In genomic region chr22:40342521-40342920, GRCh38 we compare ENCODE assay signal across 22 cellular contexts. TPM values are rescaled to one million over a fixed set of nuclear protein-coding genes. Genes with fewer than 3 reads are reported as not detected.
DNase-seq lines count a peak whose midpoint lies in the region; ATAC-seq and TF ChIP-seq lines count a peak whose summit lies in the region.
"Had no signal": no experiment of that assay in that cellular context is flagged by ENCODE, and none has a peak within 500 bp of the region (broad histone marks: within the 10 kb centered on the region; RNA-seq: fewer than 3 reads in every experiment).

No MANE protein-coding gene starts in this region.

- no peak overlapping the region for H3K4me3 ChIP-seq in CD4-positive, CD25-positive, alpha-beta regulatory T cell (ENCODE audit: low read depth, low read length)
- no peak overlapping the region for H3K4me3 ChIP-seq in gastroesophageal sphincter
- H3K4me3 ChIP-seq: body of pancreas had no signal

- CTCF ChIA-PET in activated CD4-positive, alpha-beta memory T cell treated with anti-CD3 and anti-CD28 coated beads, Interleukin-2, amount 10 ng/mL, durations not matched to agents 7 days and 5 days (lab: Charles Lee) = interaction anchor here (1.0 kb wide), 1 partner anchor 298 kb away, joined by 3 read pairs; no protein-coding TSS in a partner anchor

- H3K9me3 ChIP-seq in CD4-positive, CD25-positive, alpha-beta regulatory T cell (ENCODE audit: control insufficient read depth in 2 of 2, low read length in 2 of 2) = no peaks in the 10 kb centered on the region
- H3K9me3 ChIP-seq in gastroesophageal sphincter = no peaks in the 10 kb centered on the region
- H3K9me3 ChIP-seq: body of pancreas, neutrophil had no signal

- H3K4me3 Mint-ChIP-seq in T-helper 1 cell treated with Interleukin-12 subunit alpha and Interleukin-12 subunit beta and Interleukin-4 antibody, amounts not matched to agents 30 μg/mL and 1 μg/mL, for 36 hours = peak overlapping the region; percentile 23
- H3K4me3 Mint-ChIP-seq in CD4-positive, CD25-positive, alpha-beta regulatory T cell = peak overlapping the region; percentile 19 to 87 (median 63)
- no peak overlapping the region for H3K4me3 Mint-ChIP-seq in activated CD4-positive, alpha-beta memory T cell treated with anti-CD3 and anti-CD28 coated beads, Interleukin-2, amount 10 ng/mL, durations not matched to agents 7 days and 5 days
- peak overlapping the region in 8 of 10 donors; percentile 24 to 77 (median 56) for H3K4me3 Mint-ChIP-seq in naive thymus-derived CD8-positive, alpha-beta T cell

- peaks cover 38% of the 10 kb centered on the region for H3K4me1 Mint-ChIP-seq in T-helper 1 cell treated with Interleukin-12 subunit alpha and Interleukin-12 subunit beta and Interleukin-4 antibody, amounts not matched to agents 30 μg/mL and 1 μg/mL, for 36 hours (ENCODE audit: low read depth)
- peaks cover 30 to 72% (median 48%) of the 10 kb centered on the region in 4 donors for H3K4me1 Mint-ChIP-seq in CD4-positive, CD25-positive, alpha-beta regulatory T cell
- peaks cover 55% of the 10 kb centered on the region for H3K4me1 Mint-ChIP-seq in activated CD4-positive, alpha-beta memory T cell treated with anti-CD3 and anti-CD28 coated beads, Interleukin-2, amount 10 ng/mL, durations not matched to agents 7 days and 5 days
- H3K4me1 Mint-ChIP-seq in naive thymus-derived CD8-positive, alpha-beta T cell = peaks cover 39 to 68% (median 59%) of the 10 kb centered on the region in 4 donors

- H3K27me3 ChIP-seq in CD4-positive, CD25-positive, alpha-beta regulatory T cell (ENCODE audit: control insufficient read depth, insufficient read depth, low read length) = no peaks in the 10 kb centered on the region
- no peaks in the 10 kb centered on the region for H3K27me3 ChIP-seq in gastroesophageal sphincter
- H3K27me3 ChIP-seq: body of pancreas, neutrophil had no signal

- no peaks in the 10 kb centered on the region for H3K9me3 Mint-ChIP-seq in T-helper 1 cell treated with Interleukin-12 subunit alpha and Interleukin-12 subunit beta and Interleukin-4 antibody, amounts not matched to agents 30 μg/mL and 1 μg/mL, for 36 hours
- no peaks in the 10 kb centered on the region for H3K9me3 Mint-ChIP-seq in CD4-positive, CD25-positive, alpha-beta regulatory T cell
- no peaks in the 10 kb centered on the region for H3K9me3 Mint-ChIP-seq in activated CD4-positive, alpha-beta memory T cell treated with anti-CD3 and anti-CD28 coated beads, Interleukin-2, amount 10 ng/mL, durations not matched to agents 7 days and 5 days
- H3K9me3 Mint-ChIP-seq in naive thymus-derived CD8-positive, alpha-beta T cell = no peaks in the 10 kb centered on the region

- no peaks in the 10 kb centered on the region for H3K27me3 Mint-ChIP-seq in T-helper 1 cell treated with Interleukin-12 subunit alpha and Interleukin-12 subunit beta and Interleukin-4 antibody, amounts not matched to agents 30 μg/mL and 1 μg/mL, for 36 hours (ENCODE audit: low read depth)
- no peaks in the 10 kb centered on the region for H3K27me3 Mint-ChIP-seq in CD4-positive, CD25-positive, alpha-beta regulatory T cell
- no peaks in the 10 kb centered on the region for H3K27me3 Mint-ChIP-seq in activated CD4-positive, alpha-beta memory T cell treated with anti-CD3 and anti-CD28 coated beads, Interleukin-2, amount 10 ng/mL, durations not matched to agents 7 days and 5 days
- no peaks in the 10 kb centered on the region for H3K27me3 Mint-ChIP-seq in naive thymus-derived CD8-positive, alpha-beta T cell

- TF ChIP-seq CTCF in gastroesophageal sphincter (IDR thresholded peaks at IDR 0.05) = no peak

- TF ChIP-seq POLR2A in gastroesophageal sphincter (IDR thresholded peaks at IDR 0.05) = no peak

- H3K36me3 Mint-ChIP-seq in T-helper 1 cell treated with Interleukin-12 subunit alpha and Interleukin-12 subunit beta and Interleukin-4 antibody, amounts not matched to agents 30 μg/mL and 1 μg/mL, for 36 hours (ENCODE audit: low read depth) = peaks cover 22% of the 10 kb centered on the region
- peaks cover 6% of the 10 kb centered on the region for H3K36me3 Mint-ChIP-seq in CD4-positive, CD25-positive, alpha-beta regulatory T cell
- H3K36me3 Mint-ChIP-seq in activated CD4-positive, alpha-beta memory T cell treated with anti-CD3 and anti-CD28 coated beads, Interleukin-2, amount 10 ng/mL, durations not matched to agents 7 days and 5 days (ENCODE audit: low read depth) = peaks cover 17% of the 10 kb centered on the region
- H3K36me3 Mint-ChIP-seq in naive thymus-derived CD8-positive, alpha-beta T cell = peaks cover 0 to 8% (median 0%) of the 10 kb centered on the region in 3 donors

- H3K36me3 ChIP-seq in CD4-positive, CD25-positive, alpha-beta regulatory T cell (ENCODE audit: control insufficient read depth, insufficient read depth, low read length) = no peaks in the 10 kb centered on the region
- no peaks in the 10 kb centered on the region for H3K36me3 ChIP-seq in gastroesophageal sphincter
- H3K36me3 ChIP-seq: neutrophil had no signal

- no peak for ATAC-seq in CD4-positive, CD25-positive, alpha-beta regulatory T cell (ENCODE audit: low read depth in 2 of 2)
- ATAC-seq in naive thymus-derived CD8-positive, alpha-beta T cell = no peak
- ATAC-seq in GM19395 (IDR thresholded peaks at IDR 0.05; ENCODE audit: unreplicated experiment) (no peak), gastroesophageal sphincter (no peak)
- ATAC-seq: body of pancreas, left cardiac atrium had no signal

- no peak for TF ChIP-seq EP300 in gastroesophageal sphincter (IDR thresholded peaks at IDR 0.05)

- DNase-seq in T-helper 1 cell (no peak), posterior cingulate gyrus (no peak)
- no peak for DNase-seq in CD4-positive, CD25-positive, alpha-beta regulatory T cell
- DNase-seq in activated CD4-positive, alpha-beta memory T cell treated with anti-CD3 and anti-CD28 coated beads, Interleukin-2, amount 10 ng/mL, durations not matched to agents 7 days and 5 days = no peak
- DNase-seq in naive thymus-derived CD8-positive, alpha-beta T cell = no peak
- DNase-seq: 8988T; activated CD8-positive, alpha-beta memory T cell treated with anti-CD3 and anti-CD28 coated beads, Interleukin-2, amount 50 U/mL, for 48 hours; body of pancreas; Calu3; EL; HCEC 1CT; left cardiac atrium; midbrain; NCI-H1105 treated with DMSO at 0.1 percent for 48 hours; NCI-H2081; NCI-H446; stimulated activated CD4-positive, alpha-beta T cell treated with anti-CD3 and anti-CD28 coated beads, Interleukin-4, amount 100 ng/mL, for 1 hour; T1000 had no signal

- POLR2A ChIA-PET in activated CD4-positive, alpha-beta memory T cell treated with anti-CD3 and anti-CD28 coated beads, Interleukin-2, amount 10 ng/mL, durations not matched to agents 7 days and 5 days (lab: Charles Lee) = interaction anchor here (0.7 kb wide), 1 partner anchor 18 kb away, joined by 4 read pairs; no protein-coding TSS in a partner anchor
- POLR2A ChIA-PET in naive thymus-derived CD8-positive, alpha-beta T cell (lab: Charles Lee) = interaction anchor here (0.6 to 10.6 kb wide), 4 partner anchors 13 to 140 kb away, joined by 3 to 189 read pairs (median 3); no protein-coding TSS in a partner anchor

- WGBS in gastroesophageal sphincter (ENCODE audit: low coverage in 1 of 2), 2 donors = 47 to 67% methylated on average over 4 to 9 of the region's 9 CpGs

- intact Hi-C loops in posterior cingulate gyrus (cut with DNase I) = loop anchor here (10.0 kb wide), 1 partner anchor 168 kb away; the partner anchor contains the start of gene TNRC6B

- H3K27ac Mint-ChIP-seq in T-helper 1 cell treated with Interleukin-12 subunit alpha and Interleukin-12 subunit beta and Interleukin-4 antibody, amounts not matched to agents 30 μg/mL and 1 μg/mL, for 36 hours = no peak overlapping the region
- peak overlapping the region; percentile 32 to 87 (median 86) for H3K27ac Mint-ChIP-seq in CD4-positive, CD25-positive, alpha-beta regulatory T cell
- H3K27ac Mint-ChIP-seq in activated CD4-positive, alpha-beta memory T cell treated with anti-CD3 and anti-CD28 coated beads, Interleukin-2, amount 10 ng/mL, durations not matched to agents 7 days and 5 days = peak overlapping the region; percentile 6
- H3K27ac Mint-ChIP-seq in naive thymus-derived CD8-positive, alpha-beta T cell = peak overlapping the region; percentile 31 to 91 (median 79)

- H3K27ac ChIP-seq in CD4-positive, CD25-positive, alpha-beta regulatory T cell (ENCODE audit: insufficient read depth, low read length, poor library complexity, severe bottlenecking) = no peak overlapping the region
- H3K27ac ChIP-seq in gastroesophageal sphincter = no peak overlapping the region
- H3K27ac ChIP-seq: body of pancreas, neutrophil had no signal

- peaks cover 31% of the 10 kb centered on the region for H3K4me1 ChIP-seq in CD4-positive, CD25-positive, alpha-beta regulatory T cell (ENCODE audit: control insufficient read depth, insufficient read depth, low read length, poor library complexity, severe bottlenecking)
- peaks cover 0 to 16% (median 5%) of the 10 kb centered on the region in 3 donors for H3K4me1 ChIP-seq in gastroesophageal sphincter

RNA-seq across cellular contexts. Expression of gene ADSL, which starts 3.8 kb away (rescaled TPM):
- 66.5 TPM for total RNA-seq in CD4-positive, CD25-positive, alpha-beta regulatory T cell
- 100 to 1,000 TPM; 122 to 134 (median 130) TPM for polyA plus RNA-seq in CD4-positive, CD25-positive, alpha-beta regulatory T cell
- 100 to 1,000 TPM in 1 of 2 experiments, 10 to 100 TPM in 1; 95.0 to 105 TPM for total RNA-seq in activated CD4-positive, alpha-beta memory T cell treated with anti-CD3 and anti-CD28 coated beads, Interleukin-2, amount 10 ng/mL, durations not matched to agents 7 days and 5 days
- 10 to 100 TPM; 63.2 to 65.6 TPM for total RNA-seq in naive thymus-derived CD8-positive, alpha-beta T cell
- polyA plus RNA-seq in naive thymus-derived CD8-positive, alpha-beta T cell = 100 to 1,000 TPM in 1 of 3 donors, 10 to 100 TPM in 2; 97.0 to 130 (median 100.0) TPM
- 100 to 1,000 TPM in 1 of 4 donors, 10 to 100 TPM in 3; 81.0 to 101 (median 87.2) TPM for total RNA-seq in gastroesophageal sphincter

RNA-seq across cellular contexts. Expression of gene SGSM3, which starts 27.9 kb away (rescaled TPM):
- 83.3 TPM for total RNA-seq in CD4-positive, CD25-positive, alpha-beta regulatory T cell
- 10 to 100 TPM; 26.8 to 35.6 (median 31.1) TPM for polyA plus RNA-seq in CD4-positive, CD25-positive, alpha-beta regulatory T cell
- 10 to 100 TPM; 70.0 to 72.2 TPM for total RNA-seq in activated CD4-positive, alpha-beta memory T cell treated with anti-CD3 and anti-CD28 coated beads, Interleukin-2, amount 10 ng/mL, durations not matched to agents 7 days and 5 days
- total RNA-seq in naive thymus-derived CD8-positive, alpha-beta T cell = 100 to 1,000 TPM; 117 to 118 TPM
- 10 to 100 TPM; 53.3 to 63.3 (median 62.0) TPM for polyA plus RNA-seq in naive thymus-derived CD8-positive, alpha-beta T cell
- 10 to 100 TPM; 36.6 to 46.3 (median 40.6) TPM for total RNA-seq in gastroesophageal sphincter
